1 cellular context compared by ENCODE assay signal in the genomic region with DNA sequence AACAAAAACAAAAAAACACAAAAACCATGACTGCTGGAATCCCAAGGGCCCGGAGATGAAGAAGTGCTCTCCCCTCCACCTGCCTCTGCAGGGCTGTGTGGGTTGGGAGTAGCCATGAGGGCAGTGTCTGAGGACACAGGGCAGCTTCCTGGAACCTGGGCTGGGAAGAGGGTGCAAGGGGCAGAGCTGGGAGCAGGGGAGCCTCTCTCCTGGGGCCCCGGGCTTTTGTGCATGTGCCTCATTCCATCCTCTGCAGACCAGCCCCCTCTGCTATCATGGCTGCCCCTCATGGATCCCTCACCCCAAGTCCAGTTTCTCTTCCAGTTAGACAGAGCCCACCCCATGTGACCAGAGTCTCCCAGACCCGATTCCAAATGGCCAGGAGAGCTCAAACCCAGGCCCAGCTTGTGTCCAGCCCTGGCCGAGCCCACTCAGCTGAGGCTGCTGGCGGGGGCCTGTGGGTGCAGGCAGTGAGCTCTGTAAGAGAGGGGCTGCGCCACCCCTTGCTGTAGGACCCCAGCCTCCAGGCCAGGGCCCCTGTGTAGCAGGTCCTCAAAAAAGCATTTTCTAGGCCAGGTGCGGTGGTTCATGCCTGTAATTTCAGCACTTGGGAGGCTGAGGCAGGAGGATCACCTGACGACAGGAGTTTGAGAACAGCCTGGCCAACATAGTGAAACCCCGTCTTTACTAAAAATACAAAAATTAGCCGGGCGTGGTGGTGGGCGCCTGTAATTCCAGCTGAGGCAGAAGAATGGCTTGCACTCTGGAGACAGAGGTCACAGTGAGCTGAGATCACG.
TF ChIP-seq lines count a peak whose summit lies in the region.

No MANE protein-coding gene starts in this region.

TF ChIP-seq in K562, 482 proteins besides CTCF, POLR2A, EP300 and RAD21:
- TF ChIP-seq USF2 (CRISPR knock-in tag; IDR thresholded peaks at IDR 0.05) (no peak), ZNF134 (CRISPR knock-in tag; conservative IDR thresholded peaks at IDR 0.05) (peak; percentile 89), ZNF24 (IDR thresholded peaks at IDR 0.05) (no peak), ZNF121 (CRISPR knock-in tag; conservative IDR thresholded peaks at IDR 0.05) (0 out of 2 replicates have a peak, but pooled peaks have one; percentile 17), ZFX (CRISPR knock-in tag; IDR thresholded peaks at IDR 0.05) (0 out of 2 replicates have a peak, but pooled peaks have one; percentile 5)
- TF ChIP-seq, protein P1, sequence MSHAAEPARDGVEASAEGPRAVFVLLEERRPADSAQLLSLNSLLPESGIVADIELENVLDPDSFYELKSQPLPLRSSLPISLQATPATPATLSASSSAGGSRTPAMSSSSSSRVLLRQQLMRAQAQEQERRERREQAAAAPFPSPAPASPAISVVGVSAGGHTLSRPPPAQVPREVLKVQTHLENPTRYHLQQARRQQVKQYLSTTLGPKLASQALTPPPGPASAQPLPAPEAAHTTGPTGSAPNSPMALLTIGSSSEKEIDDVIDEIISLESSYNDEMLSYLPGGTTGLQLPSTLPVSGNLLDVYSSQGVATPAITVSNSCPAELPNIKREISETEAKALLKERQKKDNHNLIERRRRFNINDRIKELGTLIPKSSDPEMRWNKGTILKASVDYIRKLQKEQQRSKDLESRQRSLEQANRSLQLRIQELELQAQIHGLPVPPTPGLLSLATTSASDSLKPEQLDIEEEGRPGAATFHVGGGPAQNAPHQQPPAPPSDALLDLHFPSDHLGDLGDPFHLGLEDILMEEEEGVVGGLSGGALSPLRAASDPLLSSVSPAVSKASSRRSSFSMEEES (CRISPR knock-in tag; IDR thresholded peaks at IDR 0.05), result 0 out of 2 replicates have a peak, but pooled peaks have one; percentile 0
- TF ChIP-seq, protein P2, sequence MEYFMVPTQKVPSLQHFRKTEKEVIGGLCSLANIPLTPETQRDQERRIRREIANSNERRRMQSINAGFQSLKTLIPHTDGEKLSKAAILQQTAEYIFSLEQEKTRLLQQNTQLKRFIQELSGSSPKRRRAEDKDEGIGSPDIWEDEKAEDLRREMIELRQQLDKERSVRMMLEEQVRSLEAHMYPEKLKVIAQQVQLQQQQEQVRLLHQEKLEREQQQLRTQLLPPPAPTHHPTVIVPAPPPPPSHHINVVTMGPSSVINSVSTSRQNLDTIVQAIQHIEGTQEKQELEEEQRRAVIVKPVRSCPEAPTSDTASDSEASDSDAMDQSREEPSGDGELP (CRISPR knock-in tag; IDR thresholded peaks at IDR 0.05; ENCODE audit: borderline replicate concordance), result 0 out of 2 replicates have a peak, but pooled peaks have one; percentile 15
